In the genomic region with DNA sequence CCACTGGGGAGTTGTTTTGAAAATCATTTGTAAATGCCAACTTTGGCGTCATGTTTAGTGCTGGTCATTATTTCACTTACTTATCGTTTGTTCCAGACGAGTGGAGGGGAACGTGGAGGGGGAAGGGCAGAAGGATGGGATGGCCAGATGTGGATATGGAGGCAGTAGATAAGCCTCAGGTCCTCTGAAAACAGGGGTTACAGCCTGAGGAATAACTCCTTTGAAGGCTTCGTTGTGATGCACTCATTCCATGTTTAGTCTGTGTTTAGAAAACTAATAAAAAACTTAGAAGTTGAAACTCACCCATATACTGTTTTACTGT, we compare ENCODE assay signal across 8 cellular contexts. TPM values are rescaled to one million over a fixed set of nuclear protein-coding genes. Genes with fewer than 3 reads are reported as not detected.
DNase-seq lines count a peak whose midpoint lies in the region; ATAC-seq and TF ChIP-seq lines count a peak whose summit lies in the region.

No MANE protein-coding gene starts in this region.

- ATAC-seq in gastrocnemius medialis, result no peak

- H3K27ac Mint-ChIP-seq in activated naive CD4-positive, alpha-beta T cell treated with anti-CD3 and anti-CD28 coated beads, Interleukin-2, amount 10 ng/mL, durations not matched to agents 7 days and 5 days, result peak overlapping the region; percentile 1
- H3K27ac Mint-ChIP-seq in glutamatergic neuron (ENCODE audit: unreplicated experiment), result peak overlapping the region; percentile 92

- H3K4me1 ChIP-seq in gastrocnemius medialis, result peaks cover 5 to 10% of the 10 kb centered on the region in 2 donors

- H3K36me3 Mint-ChIP-seq in activated naive CD4-positive, alpha-beta T cell treated with anti-CD3 and anti-CD28 coated beads, Interleukin-2, amount 10 ng/mL, durations not matched to agents 7 days and 5 days, result peaks cover 23% of the 10 kb centered on the region
- peaks cover 5% of the 10 kb centered on the region for H3K36me3 Mint-ChIP-seq in glutamatergic neuron (ENCODE audit: unreplicated experiment)

- no peak for DNase-seq in activated naive CD4-positive, alpha-beta T cell treated with anti-CD3 and anti-CD28 coated beads, Interleukin-2, amount 10 ng/mL, durations not matched to agents 7 days and 5 days
- DNase-seq in activated naive CD4-positive, alpha-beta T cell treated with Interleukin-2 at 50 U/mL for 16 hours, result no peak
- DNase-seq in glutamatergic neuron (no peak), gastrocnemius medialis (no peak), NCI-H774 (lab: John Stamatoyannopoulos, UW) (no peak), NCI-H146 (lab: John Stamatoyannopoulos, UW) (no peak)
- no peak for DNase-seq in stimulated activated CD4-positive, alpha-beta T cell treated with anti-CD3 and anti-CD28 coated beads, Interleukin-4, amount 100 ng/mL, for 4 hours

- H3K9me3 ChIP-seq in gastrocnemius medialis, result no peaks in the 10 kb centered on the region

- no peaks in the 10 kb centered on the region for H3K27me3 ChIP-seq in gastrocnemius medialis

- TF ChIP-seq CTCF in VCaP (conservative IDR thresholded peaks at IDR 0.05), result no peak
- no peak for TF ChIP-seq CTCF in glutamatergic neuron (IDR thresholded peaks at IDR 0.05; ENCODE audit: partially characterized antibody, unreplicated experiment)
- no peak for TF ChIP-seq CTCF in gastrocnemius medialis (IDR thresholded peaks at IDR 0.05 in 4 of 5, conservative IDR thresholded peaks at IDR 0.05 in 1 of 5)

- CTCF ChIA-PET in activated naive CD4-positive, alpha-beta T cell treated with anti-CD3 and anti-CD28 coated beads, Interleukin-2, amount 10 ng/mL, durations not matched to agents 7 days and 5 days (lab: Charles Lee), result no interaction called here

- H3K4me3 ChIP-seq in gastrocnemius medialis, result peak overlapping the region; percentile 73 to 96 (median 91)

- H3K36me3 ChIP-seq in gastrocnemius medialis, result peaks cover 0 to 9% of the 10 kb centered on the region in 2 donors

- H3K4me3 Mint-ChIP-seq in activated naive CD4-positive, alpha-beta T cell treated with anti-CD3 and anti-CD28 coated beads, Interleukin-2, amount 10 ng/mL, durations not matched to agents 7 days and 5 days, result peak overlapping the region; percentile 98
- H3K4me3 Mint-ChIP-seq in glutamatergic neuron (ENCODE audit: unreplicated experiment), result peak overlapping the region; percentile 97

- H3K27me3 Mint-ChIP-seq in activated naive CD4-positive, alpha-beta T cell treated with anti-CD3 and anti-CD28 coated beads, Interleukin-2, amount 10 ng/mL, durations not matched to agents 7 days and 5 days, result no peaks in the 10 kb centered on the region
- H3K27me3 Mint-ChIP-seq in glutamatergic neuron (ENCODE audit: unreplicated experiment), result peaks cover 4% of the 10 kb centered on the region

- intact Hi-C loops in gastrocnemius medialis (cut with DNase I; ENCODE audit: low total_unique reads), result loop anchor here (1.0 to 2.0 kb wide), 2 partner anchors 64 to 90 kb away; partner anchors contain the start of genes DCK and GRSF1

- peaks cover 29% of the 10 kb centered on the region for H3K4me1 Mint-ChIP-seq in activated naive CD4-positive, alpha-beta T cell treated with anti-CD3 and anti-CD28 coated beads, Interleukin-2, amount 10 ng/mL, durations not matched to agents 7 days and 5 days
- peaks cover 6% of the 10 kb centered on the region for H3K4me1 Mint-ChIP-seq in glutamatergic neuron (ENCODE audit: low read depth, unreplicated experiment)

- no peak for TF ChIP-seq POLR2A in gastrocnemius medialis (IDR thresholded peaks at IDR 0.05)

- peak overlapping the region; percentile 88 for H3K27ac ChIP-seq in VCaP
- H3K27ac ChIP-seq in gastrocnemius medialis, result peak overlapping the region; percentile 79 to 90 (median 87)

- in situ Hi-C loops in gastrocnemius medialis (cut with MboI; ENCODE audit: low sequenced_read_pairs in 4 of 4), result no loop called here

- H3K9me3 Mint-ChIP-seq in activated naive CD4-positive, alpha-beta T cell treated with anti-CD3 and anti-CD28 coated beads, Interleukin-2, amount 10 ng/mL, durations not matched to agents 7 days and 5 days, result no peaks in the 10 kb centered on the region
- peaks cover 2% of the 10 kb centered on the region for H3K9me3 Mint-ChIP-seq in glutamatergic neuron (ENCODE audit: unreplicated experiment)

RNA-seq across cellular contexts. Expression of gene MOB1B, which starts 1.1 kb away (rescaled TPM):
- 24.6 TPM for total RNA-seq in glutamatergic neuron (ENCODE audit: unreplicated experiment)
- total RNA-seq in gastrocnemius medialis, result 10 to 100 TPM in 1 of 4 donors, 1 to 10 TPM in 3; 6.5 to 17.5 (median 8.4) TPM
